In genomic region chr1:93593868-93594602, GRCh38 we compare ENCODE assay signal across 14 cellular contexts.
DNase-seq lines count a peak whose midpoint lies in the region; ATAC-seq and TF ChIP-seq lines count a peak whose summit lies in the region.
"Had no signal": no experiment of that assay in that cellular context is flagged by ENCODE, and none has a peak within 500 bp of the region (broad histone marks: within the 10 kb centered on the region; RNA-seq: fewer than 3 reads in every experiment).

No MANE protein-coding gene starts in this region.

- no peak for TF ChIP-seq EP300 in upper lobe of left lung (IDR thresholded peaks at IDR 0.05)

- peak overlapping the region; percentile 77 for H3K9ac ChIP-seq in GM23248

- ATAC-seq in gastrocnemius medialis (no peak), upper lobe of left lung (ENCODE audit: low FRiP score in 2 of 2) (no peak)

- H3K4me1 ChIP-seq in GM23248 (ENCODE audit: insufficient read depth) (peaks cover 50% of the 10 kb centered on the region), gastrocnemius medialis (peaks cover 65 to 73% of the 10 kb centered on the region in 2 donors), upper lobe of left lung (peaks cover 5 to 57% (median 16%) of the 10 kb centered on the region in 4 donors)

- in situ Hi-C loops in GM23248 (cut with MboI) = no loop called here
- in situ Hi-C loops in gastrocnemius medialis (cut with MboI; ENCODE audit: low sequenced_read_pairs in 4 of 4) = no loop called here

- intact Hi-C loops in gastrocnemius medialis (cut with DNase I; ENCODE audit: low total_unique reads) = no loop called here

- H4K20me1 ChIP-seq in GM23248 (ENCODE audit: insufficient read depth) = peaks cover 27% of the 10 kb centered on the region

- TF ChIP-seq POLR2A in gastrocnemius medialis (IDR thresholded peaks at IDR 0.05) = no peak
- TF ChIP-seq POLR2A in upper lobe of left lung (IDR thresholded peaks at IDR 0.05) = no peak

- no peak for DNase-seq in GM23248
- DNase-seq in amniotic epithelial cell (ENCODE audit: low read depth) = peak; percentile 68
- peak; percentile 48 for DNase-seq in fibroblast of villous mesenchyme (ENCODE audit: low read depth)
- DNase-seq in gastrocnemius medialis = no peak
- no peak for DNase-seq in upper lobe of left lung
- no peak for DNase-seq in A172 (ENCODE audit: low spot score)
- no peak for DNase-seq in amniotic stem cell (lab: John Stamatoyannopoulos, UW)
- no peak for DNase-seq in D341Med (ENCODE audit: low spot score)
- DNase-seq: adrenal gland, DMS79, NCI-H187 treated with DMSO at 0.1 percent for 48 hours, NCI-H748 treated with DMSO at 0.1 percent for 48 hours, Right ventricle myocardium superior had no signal

- H3F3A ChIP-seq in GM23248 (ENCODE audit: insufficient read depth) = peaks cover 44% of the 10 kb centered on the region

- H3K36me3 ChIP-seq in GM23248 (ENCODE audit: low read depth) (peaks cover 29% of the 10 kb centered on the region), gastrocnemius medialis (peaks cover 0 to 13% of the 10 kb centered on the region in 2 donors), upper lobe of left lung (peaks cover 0 to 17% (median 7%) of the 10 kb centered on the region in 4 donors)
- H3K36me3 ChIP-seq: neutrophil had no signal

- H3K4me3 ChIP-seq in GM23248 (no peak overlapping the region), fibroblast of villous mesenchyme (ENCODE audit: low read depth, low read length) (no peak overlapping the region), gastrocnemius medialis (no peak overlapping the region), upper lobe of left lung (no peak overlapping the region)
- H3K4me3 ChIP-seq: adrenal gland had no signal

- no peak for TF ChIP-seq CTCF in fibroblast of villous mesenchyme (IDR thresholded peaks at IDR 0.05; ENCODE audit: insufficient read depth, low read depth, low read length)
- TF ChIP-seq CTCF in gastrocnemius medialis (IDR thresholded peaks at IDR 0.05 in 4 of 5, conservative IDR thresholded peaks at IDR 0.05 in 1 of 5) = no peak
- TF ChIP-seq CTCF in upper lobe of left lung (IDR thresholded peaks at IDR 0.05) = no peak

- no peak overlapping the region for H2AFZ ChIP-seq in GM23248

- peaks cover 100% of the 10 kb centered on the region for H3K79me2 ChIP-seq in GM23248 (ENCODE audit: insufficient read depth)

- peak overlapping the region; percentile 86 for H3K27ac ChIP-seq in GM23248
- H3K27ac ChIP-seq in gastrocnemius medialis = peak overlapping the region; percentile 84 to 90 (median 87)
- no peak overlapping the region for H3K27ac ChIP-seq in upper lobe of left lung
- H3K27ac ChIP-seq: neutrophil had no signal

- H3K9me3 ChIP-seq in GM23248 (ENCODE audit: low read depth) (no peaks in the 10 kb centered on the region), gastrocnemius medialis (no peaks in the 10 kb centered on the region), upper lobe of left lung (no peaks in the 10 kb centered on the region)
- H3K9me3 ChIP-seq: adrenal gland, neutrophil had no signal

- H3K4me2 ChIP-seq in GM23248 (ENCODE audit: unreplicated experiment) = peak overlapping the region; percentile 39

- 94 to 96% methylated on average over 13 of the region's 13 CpGs for WGBS in GM23248 (ENCODE audit: low coverage in 1 of 2, low lambda C conversion rate in 2 of 2, missing lambda C conversion rate in 2 of 2), 2 experiments
- WGBS in upper lobe of left lung, 2 donors = 82 to 86% methylated on average over 13 of the region's 13 CpGs

- H3K9me2 ChIP-seq in GM23248 (ENCODE audit: insufficient read depth) = no peaks in the 10 kb centered on the region

- H3K27me3 ChIP-seq in GM23248 (replicated peaks; ENCODE audit: insufficient read depth) = no peaks in the 10 kb centered on the region
- no peaks in the 10 kb centered on the region for H3K27me3 ChIP-seq in gastrocnemius medialis
- H3K27me3 ChIP-seq in upper lobe of left lung = no peaks in the 10 kb centered on the region
- H3K27me3 ChIP-seq: adrenal gland, neutrophil had no signal

Comparison
In these comparisons a context has a peak if more than half of its experiments do, and no peak if none do; other contexts are left out.
1. DNase-seq: peak in amniotic epithelial cell (single experiment) and fibroblast of villous mesenchyme (single experiment); none in GM23248 (single experiment), gastrocnemius medialis (0 of 2), upper lobe of left lung (0 of 2), A172 (single experiment), amniotic stem cell (single experiment) and D341Med (single experiment).
2. H3K27ac ChIP-seq: peak in GM23248 (single experiment) and gastrocnemius medialis (4 of 4); none in upper lobe of left lung (0 of 4).